ENCODE assay signal across 28 cellular contexts in the genomic region with DNA sequence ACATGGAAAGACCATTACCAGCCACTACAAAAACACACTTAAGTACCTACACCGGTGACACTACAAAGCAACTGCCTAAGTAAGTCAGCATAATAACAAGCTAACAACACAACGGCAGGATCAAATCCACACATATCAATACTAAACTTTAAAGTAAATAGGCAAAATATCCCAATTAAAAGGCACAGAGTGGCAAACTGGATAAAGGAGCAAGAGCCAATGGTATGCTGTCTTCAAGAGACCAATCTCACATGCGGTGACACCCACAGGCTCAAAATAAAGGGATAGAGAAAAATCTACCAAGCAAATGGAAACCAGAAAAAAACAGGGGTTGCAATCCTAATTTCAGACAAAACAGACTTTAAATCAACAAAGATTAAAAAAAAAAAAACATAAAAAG.
"Had no signal": no experiment of that assay in that cellular context is flagged by ENCODE, and none has a peak within 500 bp of the region (broad histone marks: within the 10 kb centered on the region; RNA-seq: fewer than 3 reads in every experiment).

No MANE protein-coding gene starts in this region.

- H3K27me3 ChIP-seq: colonic mucosa, esophagus muscularis mucosa, esophagus squamous epithelium, foreskin keratinocyte, gastrocnemius medialis, gastroesophageal sphincter, heart left ventricle had no signal

- H3K9me3 ChIP-seq: colonic mucosa, gastrocnemius medialis had no signal

- H3K36me3 ChIP-seq: colonic mucosa, esophagus muscularis mucosa, esophagus squamous epithelium, gastrocnemius medialis, gastroesophageal sphincter, heart left ventricle, heart right ventricle had no signal

- DNase-seq: colonic mucosa; cortex of kidney; dermis blood vessel endothelial cell; dorsolateral prefrontal cortex; effector CD4-positive, alpha-beta T cell; effector CD8-positive, alpha-beta T cell; effector memory CD4-positive, alpha-beta T cell; effector memory CD8-positive, alpha-beta T cell; erythroblast; esophagus squamous epithelium; foreskin fibroblast; foreskin keratinocyte; foreskin melanocyte; gastrocnemius medialis; glutamatergic neuron; head of caudate nucleus; heart left ventricle; heart right ventricle had no signal

- ATAC-seq: effector memory CD8-positive, alpha-beta T cell; esophagus mucosa; foreskin keratinocyte; gastrocnemius medialis; gastroesophageal sphincter; heart left ventricle; heart right ventricle had no signal

- H3K27me3 Mint-ChIP-seq: dendritic cell treated with granulocyte-macrophage colony-stimulating factor and Interleukin-4, amounts not matched to agents 40 ng/mL and 50 ng/mL, for 4 days; effector memory CD8-positive, alpha-beta T cell had no signal

- H3K27ac ChIP-seq: colonic mucosa, coronary artery, dorsolateral prefrontal cortex, epithelial cell of prostate, esophagus muscularis mucosa, esophagus squamous epithelium, foreskin keratinocyte, gastrocnemius medialis, gastroesophageal sphincter, heart left ventricle, heart right ventricle had no signal

- H3K4me3 ChIP-seq: colonic mucosa, coronary artery, dorsolateral prefrontal cortex, esophagus muscularis mucosa, esophagus squamous epithelium, gastrocnemius medialis, gastroesophageal sphincter, heart left ventricle, heart right ventricle had no signal

- FAIRE-seq: colon, endometrium, endothelial cell of umbilical vein, frontal cortex had no signal

- H3K27ac Mint-ChIP-seq: dendritic cell treated with granulocyte-macrophage colony-stimulating factor and Interleukin-4, amounts not matched to agents 40 ng/mL and 50 ng/mL, for 4 days; effector memory CD8-positive, alpha-beta T cell had no signal

- H3K4me3 Mint-ChIP-seq: dendritic cell treated with granulocyte-macrophage colony-stimulating factor and Interleukin-4, amounts not matched to agents 40 ng/mL and 50 ng/mL, for 4 days; effector memory CD8-positive, alpha-beta T cell had no signal

- H3K4me1 ChIP-seq: colonic mucosa, esophagus muscularis mucosa, esophagus squamous epithelium, foreskin keratinocyte, gastrocnemius medialis, gastroesophageal sphincter, heart left ventricle, heart right ventricle had no signal
